21 cellular contexts compared by ENCODE assay signal in the genomic region with DNA sequence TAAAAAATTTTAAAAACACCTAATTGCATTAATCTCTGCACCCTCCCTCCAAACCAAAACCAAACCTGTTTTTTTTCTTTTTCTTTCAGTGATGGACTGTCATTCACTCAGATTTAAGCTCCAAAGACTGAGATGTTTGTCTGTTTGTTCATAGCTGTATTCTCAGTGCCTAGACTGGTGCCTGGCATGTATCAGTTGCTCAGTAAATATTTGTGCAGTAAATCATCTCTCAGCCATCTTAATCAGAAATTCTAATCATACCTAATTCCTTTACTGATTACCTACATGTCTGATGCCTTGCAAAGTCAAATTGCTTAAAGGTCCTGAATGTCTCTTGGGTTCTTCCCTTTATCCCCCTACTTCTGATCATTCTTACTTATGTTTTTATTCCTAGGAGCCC.
DNase-seq lines count a peak whose midpoint lies in the region; ATAC-seq and TF ChIP-seq lines count a peak whose summit lies in the region.
"Had no signal": no experiment of that assay in that cellular context is flagged by ENCODE, and none has a peak within 500 bp of the region (broad histone marks: within the 10 kb centered on the region; RNA-seq: fewer than 3 reads in every experiment).

No MANE protein-coding gene starts in this region.

- TF ChIP-seq RAD21 in neural cell (conservative IDR thresholded peaks at IDR 0.05): no peak

- H3K27me3 ChIP-seq in neural cell (ENCODE audit: insufficient read depth, low read depth, low read length) (no peaks in the 10 kb centered on the region), aorta (ENCODE audit: control insufficient read depth in 1 of 2, insufficient read depth in 2 of 2, low read length in 1 of 2) (no peaks in the 10 kb centered on the region)
- H3K27me3 ChIP-seq: heart right ventricle, right lobe of liver had no signal

- peaks cover 0 to 1% of the 10 kb centered on the region in 2 donors for H3K36me3 Mint-ChIP-seq in activated T-cell treated with anti-CD3 and anti-CD28 coated beads, Interleukin-2, amount 50 U/mL, for 72 hours (ENCODE audit: insufficient read depth in 2 of 2)
- no peaks in the 10 kb centered on the region for H3K36me3 Mint-ChIP-seq in activated T-helper 17 cell treated with anti-CD3 and anti-CD28 coated beads, Interleukin-2, amount 50 U/mL, for 72 hours (ENCODE audit: low read depth)

- no peak for ATAC-seq in activated T-cell treated with anti-CD3 and anti-CD28 coated beads, Interleukin-2, amount 50 U/mL, for 72 hours (replicated peaks in 1 of 2)
- ATAC-seq in activated T-helper 17 cell treated with anti-CD3 and anti-CD28 coated beads, Interleukin-2, amount 50 U/mL, for 72 hours (replicated peaks): no peak
- no peak for ATAC-seq in HG02852 (IDR thresholded peaks at IDR 0.05; ENCODE audit: unreplicated experiment)
- no peak for ATAC-seq in aorta (ENCODE audit: low FRiP score)
- ATAC-seq: activated CD8-positive, alpha-beta memory T cell treated with anti-CD3 and anti-CD28 coated beads, Interleukin-2, amount 10 ng/mL, durations not matched to agents 7 days and 5 days; heart right ventricle; right lobe of liver had no signal

- H3F3A ChIP-seq in neural cell (ENCODE audit: insufficient read depth, low read length, poor library complexity, severe bottlenecking): no peaks in the 10 kb centered on the region

- DNase-seq in activated T-cell treated with anti-CD3 and anti-CD28 coated beads, Interleukin-2, amount 50 U/mL, for 72 hours: no peak
- no peak for DNase-seq in activated T-cell treated with anti-CD3 and anti-CD28 coated beads, Interleukin-2, amount 50 U/mL, for 48 hours
- DNase-seq in EH (ENCODE audit: low read depth) (peak; percentile 24), aorta (no peak), SKM-1 (lab: John Stamatoyannopoulos, UW; ENCODE audit: unreplicated experiment) (no peak)
- DNase-seq: activated CD4-positive, alpha-beta T cell treated with anti-CD3 and anti-CD28 coated beads for 4 hours; activated CD8-positive, alpha-beta memory T cell treated with anti-CD3 and anti-CD28 coated beads, Interleukin-2, amount 10 ng/mL, durations not matched to agents 7 days and 5 days; activated effector memory CD4-positive, alpha-beta T cell treated with anti-CD3 and anti-CD28 coated beads, Interleukin-2, amount 50 U/mL, for 16 hours; amygdala; caudate nucleus; heart right ventricle; KG1; NCI-H1436 treated with DMSO at 0.1 percent for 48 hours; NCI-H510A; right lobe of liver had no signal

- H3K9ac ChIP-seq in neural cell (ENCODE audit: low read length): no peak overlapping the region

- H3K4me1 ChIP-seq in aorta (ENCODE audit: control insufficient read depth in 1 of 2, insufficient read depth in 2 of 2, low read length in 2 of 2): peaks cover 2 to 5% of the 10 kb centered on the region in 2 donors

- H3K4me1 Mint-ChIP-seq in activated T-cell treated with anti-CD3 and anti-CD28 coated beads, Interleukin-2, amount 50 U/mL, for 72 hours (ENCODE audit: low read depth): peaks cover 72% of the 10 kb centered on the region
- peaks cover 45% of the 10 kb centered on the region for H3K4me1 Mint-ChIP-seq in activated T-helper 17 cell treated with anti-CD3 and anti-CD28 coated beads, Interleukin-2, amount 50 U/mL, for 72 hours

- H3K27me3 Mint-ChIP-seq in activated T-cell treated with anti-CD3 and anti-CD28 coated beads, Interleukin-2, amount 50 U/mL, for 72 hours (ENCODE audit: low read depth): no peaks in the 10 kb centered on the region
- no peaks in the 10 kb centered on the region for H3K27me3 Mint-ChIP-seq in activated T-helper 17 cell treated with anti-CD3 and anti-CD28 coated beads, Interleukin-2, amount 50 U/mL, for 72 hours
- H3K27me3 Mint-ChIP-seq: activated CD8-positive, alpha-beta memory T cell treated with anti-CD3 and anti-CD28 coated beads, Interleukin-2, amount 10 ng/mL, durations not matched to agents 7 days and 5 days had no signal

- H3K4me3 Mint-ChIP-seq in activated T-cell treated with anti-CD3 and anti-CD28 coated beads, Interleukin-2, amount 50 U/mL, for 72 hours: peak overlapping the region in 1 of 2 donors; percentile 41
- peak overlapping the region; percentile 13 for H3K4me3 Mint-ChIP-seq in activated T-helper 17 cell treated with anti-CD3 and anti-CD28 coated beads, Interleukin-2, amount 50 U/mL, for 72 hours
- H3K4me3 Mint-ChIP-seq: activated CD8-positive, alpha-beta memory T cell treated with anti-CD3 and anti-CD28 coated beads, Interleukin-2, amount 10 ng/mL, durations not matched to agents 7 days and 5 days; nephron had no signal

- TF ChIP-seq EP300 in neural cell (conservative IDR thresholded peaks at IDR 0.05; ENCODE audit: poor library complexity, severe bottlenecking): no peak

- no peaks in the 10 kb centered on the region for H3K9me2 ChIP-seq in neural cell (ENCODE audit: insufficient read depth, low read length)

- H4K20me1 ChIP-seq in neural cell (ENCODE audit: insufficient read depth): no peaks in the 10 kb centered on the region

- no peaks in the 10 kb centered on the region for H3K9me3 Mint-ChIP-seq in activated T-cell treated with anti-CD3 and anti-CD28 coated beads, Interleukin-2, amount 50 U/mL, for 72 hours
- H3K9me3 Mint-ChIP-seq in activated T-helper 17 cell treated with anti-CD3 and anti-CD28 coated beads, Interleukin-2, amount 50 U/mL, for 72 hours: no peaks in the 10 kb centered on the region
- H3K9me3 Mint-ChIP-seq: nephron had no signal

- no peak overlapping the region for H2AFZ ChIP-seq in neural cell (ENCODE audit: low read depth, low read length)

- H3K27ac ChIP-seq in neural cell (ENCODE audit: low read length) (peak overlapping the region; percentile 36), aorta (ENCODE audit: low read depth in 1 of 2, low read length in 2 of 2) (no peak overlapping the region)
- H3K27ac ChIP-seq: C4-2B, heart right ventricle, right lobe of liver had no signal

- no peak overlapping the region for H3K4me2 ChIP-seq in neural cell (ENCODE audit: low read length)

- H3K9me3 ChIP-seq in neural cell (ENCODE audit: low read length): no peaks in the 10 kb centered on the region
- H3K9me3 ChIP-seq in aorta (ENCODE audit: control insufficient read depth, low read length): no peaks in the 10 kb centered on the region
- H3K9me3 ChIP-seq: HAP-1, heart right ventricle, right lobe of liver had no signal

- H3K27ac Mint-ChIP-seq in activated T-cell treated with anti-CD3 and anti-CD28 coated beads, Interleukin-2, amount 50 U/mL, for 72 hours: peak overlapping the region; percentile 74
- peak overlapping the region; percentile 26 for H3K27ac Mint-ChIP-seq in activated T-helper 17 cell treated with anti-CD3 and anti-CD28 coated beads, Interleukin-2, amount 50 U/mL, for 72 hours

- no peaks in the 10 kb centered on the region for H3K36me3 ChIP-seq in neural cell (ENCODE audit: insufficient read depth, low read length)
- H3K36me3 ChIP-seq in aorta (ENCODE audit: control insufficient read depth in 1 of 2, insufficient read depth in 2 of 2, low read length in 1 of 2): no peaks in the 10 kb centered on the region
- H3K36me3 ChIP-seq: HAP-1, heart right ventricle, right lobe of liver had no signal

- H3K4me3 ChIP-seq in neural cell (ENCODE audit: low read length) (no peak overlapping the region), aorta (ENCODE audit: low read length in 2 of 2) (no peak overlapping the region)
- H3K4me3 ChIP-seq: HAP-1, heart right ventricle, right lobe of liver had no signal

- TF ChIP-seq CTCF in neural cell (IDR thresholded peaks at IDR 0.05; ENCODE audit: poor library complexity, severe bottlenecking): no peak

- intact Hi-C loops in aorta (cut with DNase I): no loop called here

- peaks cover 70% of the 10 kb centered on the region for H3K79me2 ChIP-seq in neural cell (replicated peaks; ENCODE audit: insufficient read depth, low read length)

TF ChIP-seq in neural cell, 6 proteins besides CTCF, POLR2A, EP300 and RAD21:
- no peak for TF ChIP-seq SMC3 (conservative IDR thresholded peaks at IDR 0.05; ENCODE audit: poor library complexity)
